ENCODE assay signal across 7 cellular contexts in genomic region chr19:38079926-38080380, GRCh38.
A peak's percentile ranks its signal among the peaks of the same experiment; 100 is the strongest.
DNase-seq lines count a peak whose midpoint lies in the region; ATAC-seq and TF ChIP-seq lines count a peak whose summit lies in the region.

No MANE protein-coding gene starts in this region.

- POLR2A ChIA-PET in HEK293 (lab: Yijun Ruan, JAX) = no interaction called here

- H3K36me3 Mint-ChIP-seq in nephron (ENCODE audit: low read depth) = peaks cover 23% of the 10 kb centered on the region

- H3K36me3 ChIP-seq in HEK293 (ENCODE audit: control insufficient read depth in 2 of 2, insufficient read depth in 1 of 2, low read length in 2 of 2) = peaks cover 10 to 12% of the 10 kb centered on the region in 2 experiments; a peak in 2 of 3 replicates
- peaks cover 24% of the 10 kb centered on the region for H3K36me3 ChIP-seq in brain microvascular endothelial cell (replicated peaks)

- in situ Hi-C loops in brain microvascular endothelial cell (cut with HindIII; ENCODE audit: low pct_ligation_motif_present, low sequenced_read_pairs) = no loop called here

- no peaks in the 10 kb centered on the region for H3K4me1 Mint-ChIP-seq in nephron

- no peaks in the 10 kb centered on the region for H3K27me3 Mint-ChIP-seq in nephron (ENCODE audit: low read depth)

- peaks cover 5% of the 10 kb centered on the region for H3K9me3 ChIP-seq in HEK293 (ENCODE audit: control insufficient read depth, insufficient read depth, low read depth, low read length)

- TF ChIP-seq CTCF in GM10266 (IDR thresholded peaks at IDR 0.05; ENCODE audit: control insufficient read depth, insufficient read depth, low read depth, missing control alignments) = no peak
- TF ChIP-seq CTCF in HEK293 (tag by site-specific recombination; IDR thresholded peaks at IDR 0.05) = no peak
- no peak for TF ChIP-seq CTCF in brain microvascular endothelial cell (IDR thresholded peaks at IDR 0.05; ENCODE audit: low read depth, low read length, missing control alignments)
- no peak for TF ChIP-seq CTCF in nephron (IDR thresholded peaks at IDR 0.05; ENCODE audit: unreplicated experiment in 3 of 3)

- ATAC-seq in HG03135 (IDR thresholded peaks at IDR 0.05; ENCODE audit: unreplicated experiment) = no peak

- peak; percentile 82 for DNase-seq in GM10266 (ENCODE audit: extremely low spot score)
- DNase-seq in NCI-H2029 treated with DMSO at 0.1 percent for 48 hours (lab: John Stamatoyannopoulos, UW) = peak; percentile 88
- DNase-seq in brain microvascular endothelial cell = peak; percentile 86
- no peak for DNase-seq in inferior parietal cortex (ENCODE audit: extremely low spot score)

- H3K27me3 ChIP-seq in brain microvascular endothelial cell (replicated peaks) = no peaks in the 10 kb centered on the region

- H3K4me3 Mint-ChIP-seq in nephron = no peak overlapping the region

- H3K27ac ChIP-seq in HEK293 (ENCODE audit: extremely low read depth, low read depth, low read length) (no peak overlapping the region), brain microvascular endothelial cell (peak overlapping the region; percentile 28)

- H3K4me3 ChIP-seq in HEK293 (ENCODE audit: low read depth, low read length) = no peak overlapping the region
- no peak overlapping the region for H3K4me3 ChIP-seq in brain microvascular endothelial cell (ENCODE audit: low read depth, low read length)

- H3K9me3 Mint-ChIP-seq in nephron = no peaks in the 10 kb centered on the region

- H3K27ac Mint-ChIP-seq in nephron = peak overlapping the region in 2 of 3 experiments; percentile 5 to 44

- no peaks in the 10 kb centered on the region for H3K4me1 ChIP-seq in HEK293 (ENCODE audit: control insufficient read depth, insufficient read depth, low read length)

- CTCF ChIA-PET in HEK293 (lab: Yijun Ruan, JAX) = interaction anchor here (0.7 to 2.0 kb wide), 4 partner anchors 9 to 181 kb away, joined by 3 to 8 read pairs (median 6); no protein-coding TSS in a partner anchor

TF ChIP-seq in HEK293, 187 proteins besides CTCF, POLR2A, EP300 and RAD21:
- TF ChIP-seq ZNF394 (tag by site-specific recombination; IDR thresholded peaks at IDR 0.05; ENCODE audit: borderline replicate concordance) = peak; percentile 79; the same call in 1 of the 2 replicates
- peak; percentile 77 for TF ChIP-seq PRDM1 (tag by site-specific recombination; IDR thresholded peaks at IDR 0.05)
- no peak for TF ChIP-seq ZNF155 (tag by site-specific recombination; IDR thresholded peaks at IDR 0.05)
- 0 out of 2 replicates have a peak, but pooled peaks have one; percentile 57 for TF ChIP-seq ZNF701 (tag by site-specific recombination; IDR thresholded peaks at IDR 0.05)
- peak; percentile 61 for TF ChIP-seq ZBTB17 (tag by site-specific recombination; IDR thresholded peaks at IDR 0.05)
- TF ChIP-seq ZNF624 (tag by site-specific recombination; IDR thresholded peaks at IDR 0.05) = no peak
- TF ChIP-seq SP7 (tag by site-specific recombination; IDR thresholded peaks at IDR 0.05) = no peak
- TF ChIP-seq GLIS1 (tag by site-specific recombination; IDR thresholded peaks at IDR 0.05) = no peak
- TF ChIP-seq ZIC2 (tag by site-specific recombination; IDR thresholded peaks at IDR 0.05) = peak; percentile 80
- 0 out of 2 replicates have a peak, but pooled peaks have one; percentile 17 for TF ChIP-seq SCRT2 (tag by site-specific recombination; IDR thresholded peaks at IDR 0.05)
- no peak for TF ChIP-seq ZNF280D (tag by site-specific recombination; IDR thresholded peaks at IDR 0.05)
- TF ChIP-seq ZNF529 (tag by site-specific recombination; IDR thresholded peaks at IDR 0.05; ENCODE audit: insufficient replicate concordance) = no peak
- TF ChIP-seq ZNF600 (tag by site-specific recombination; IDR thresholded peaks at IDR 0.05) = peak; percentile 56
